ENCODE assay signal across 1 cellular context in the genomic region with DNA sequence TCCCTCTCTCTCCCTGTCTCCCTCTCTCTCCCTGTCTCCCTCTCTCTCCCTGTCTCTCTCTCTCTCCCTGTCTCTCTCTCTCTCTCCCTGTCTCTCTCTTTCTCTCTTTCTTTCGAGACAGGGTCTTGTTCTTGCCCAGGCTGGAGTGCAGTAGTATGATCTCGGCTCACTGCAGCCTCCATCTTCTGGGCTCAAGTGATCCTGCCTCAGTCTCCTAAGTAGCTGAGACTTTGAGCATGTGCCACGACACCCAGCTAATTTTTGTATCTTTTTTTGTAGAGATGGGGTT.
TF ChIP-seq lines count a peak whose summit lies in the region.

No MANE protein-coding gene starts in this region.

TF ChIP-seq in HCT116, 20 proteins besides CTCF, POLR2A, EP300 and RAD21:
- TF ChIP-seq, protein P1, sequence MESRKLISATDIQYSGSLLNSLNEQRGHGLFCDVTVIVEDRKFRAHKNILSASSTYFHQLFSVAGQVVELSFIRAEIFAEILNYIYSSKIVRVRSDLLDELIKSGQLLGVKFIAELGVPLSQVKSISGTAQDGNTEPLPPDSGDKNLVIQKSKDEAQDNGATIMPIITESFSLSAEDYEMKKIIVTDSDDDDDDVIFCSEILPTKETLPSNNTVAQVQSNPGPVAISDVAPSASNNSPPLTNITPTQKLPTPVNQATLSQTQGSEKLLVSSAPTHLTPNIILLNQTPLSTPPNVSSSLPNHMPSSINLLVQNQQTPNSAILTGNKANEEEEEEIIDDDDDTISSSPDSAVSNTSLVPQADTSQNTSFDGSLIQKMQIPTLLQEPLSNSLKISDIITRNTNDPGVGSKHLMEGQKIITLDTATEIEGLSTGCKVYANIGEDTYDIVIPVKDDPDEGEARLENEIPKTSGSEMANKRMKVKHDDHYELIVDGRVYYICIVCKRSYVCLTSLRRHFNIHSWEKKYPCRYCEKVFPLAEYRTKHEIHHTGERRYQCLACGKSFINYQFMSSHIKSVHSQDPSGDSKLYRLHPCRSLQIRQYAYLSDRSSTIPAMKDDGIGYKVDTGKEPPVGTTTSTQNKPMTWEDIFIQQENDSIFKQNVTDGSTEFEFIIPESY (IDR thresholded peaks at IDR 0.05; ENCODE audit: extremely low read depth, insufficient replicate concordance, low read length): no peak
- no peak for TF ChIP-seq POLR2AphosphoS5 (IDR thresholded peaks at IDR 0.05; ENCODE audit: low read depth, low read length)
- TF ChIP-seq, protein P2, sequence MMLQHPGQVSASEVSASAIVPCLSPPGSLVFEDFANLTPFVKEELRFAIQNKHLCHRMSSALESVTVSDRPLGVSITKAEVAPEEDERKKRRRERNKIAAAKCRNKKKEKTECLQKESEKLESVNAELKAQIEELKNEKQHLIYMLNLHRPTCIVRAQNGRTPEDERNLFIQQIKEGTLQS (IDR thresholded peaks at IDR 0.05): no peak
- no peak for TF ChIP-seq SRF (IDR thresholded peaks at IDR 0.05; ENCODE audit: low read depth)
- no peak for TF ChIP-seq TCF7L2 (IDR thresholded peaks at IDR 0.05; ENCODE audit: borderline replicate concordance, extremely low read depth, insufficient read depth, insufficient read length)
- no peak for TF ChIP-seq EGR1 (IDR thresholded peaks at IDR 0.05; ENCODE audit: low read depth)
- TF ChIP-seq YY1 (IDR thresholded peaks at IDR 0.05; ENCODE audit: extremely low read depth, insufficient replicate concordance, low read depth, low read length): no peak
- no peak for TF ChIP-seq FOSL1 (IDR thresholded peaks at IDR 0.05; ENCODE audit: low read depth)
- TF ChIP-seq SP1 (IDR thresholded peaks at IDR 0.05; ENCODE audit: low read depth): no peak
- no peak for TF ChIP-seq ZNF274 (IDR thresholded peaks at IDR 0.05; ENCODE audit: low read depth, low read length)
TF ChIP-seq in HCT116: peak in this region for 0.
